In the genomic region with DNA sequence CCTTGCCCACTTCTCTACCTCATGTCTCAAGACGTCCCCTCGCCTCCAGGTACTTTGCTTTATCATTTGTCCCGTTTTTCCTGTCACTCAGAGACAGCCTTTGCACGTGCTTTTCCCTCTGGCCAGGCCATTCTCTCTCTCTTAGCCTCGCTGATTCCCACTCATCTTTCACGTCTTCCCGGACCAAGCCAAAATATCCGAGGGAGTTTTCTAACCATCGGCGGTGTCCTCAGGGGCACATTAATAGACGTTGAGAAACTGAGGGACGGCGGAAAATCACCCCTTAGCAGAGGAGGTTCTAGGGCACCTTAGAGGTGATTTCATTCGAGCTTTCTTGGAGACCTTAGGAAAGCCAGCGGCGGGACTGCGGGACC, we compare ENCODE assay signal across 9 cellular contexts. TPM values are rescaled to one million over a fixed set of nuclear protein-coding genes. Genes with fewer than 3 reads are reported as not detected.
DNase-seq lines count a peak whose midpoint lies in the region; ATAC-seq, FAIRE-seq and TF ChIP-seq lines count a peak whose summit lies in the region.
"Had no signal": no experiment of that assay in that cellular context is flagged by ENCODE, and none has a peak within 500 bp of the region (broad histone marks: within the 10 kb centered on the region; RNA-seq: fewer than 3 reads in every experiment).

No MANE protein-coding gene starts in this region.

- no peak overlapping the region for H3K27ac Mint-ChIP-seq in endothelial cell (ENCODE audit: unreplicated experiment)

- no peak for ATAC-seq in HG03354 (IDR thresholded peaks at IDR 0.05; ENCODE audit: poor library complexity, severe bottlenecking, unreplicated experiment)

- no peaks in the 10 kb centered on the region for H3K9me3 ChIP-seq in HUES6 (ENCODE audit: control insufficient read depth, insufficient read depth, low read depth, low read length)
- peaks cover 0 to 12% of the 10 kb centered on the region in 2 donors for H3K9me3 ChIP-seq in neuronal stem cell (replicated peaks in 1 of 2; ENCODE audit: control insufficient read depth in 2 of 2, insufficient read depth in 1 of 2, low read depth in 1 of 2, low read length in 2 of 2)

- DNase-seq in AG04449 (ENCODE audit: low read depth, low spot score), result no peak
- DNase-seq in endothelial cell (ENCODE audit: low spot score), result no peak
- peak; percentile 14 for DNase-seq in neuronal stem cell (ENCODE audit: low spot score)
- no peak for DNase-seq in GM19239 (ENCODE audit: insufficient read length, low spot score)
- no peak for DNase-seq in T1000 (lab: John Stamatoyannopoulos, UW)
- DNase-seq in AG20443 (ENCODE audit: low spot score), result no peak
- DNase-seq: GF-D8 had no signal

- H3K4me3 ChIP-seq in AG04449 (ENCODE audit: low read depth, low read length), result peak overlapping the region; percentile 55
- H3K4me3 ChIP-seq in HUES6 (ENCODE audit: low read depth, low read length), result peak overlapping the region; percentile 85
- peak overlapping the region; percentile 48 to 81 for H3K4me3 ChIP-seq in neuronal stem cell (ENCODE audit: low read length in 2 of 2)

- no peak overlapping the region for H3K27ac ChIP-seq in HUES6 (ENCODE audit: low read depth, low read length)
- no peak overlapping the region for H3K27ac ChIP-seq in neuronal stem cell (replicated peaks; ENCODE audit: low read length)

- no peak overlapping the region for H2BK120ac ChIP-seq in neuronal stem cell (ENCODE audit: low read depth, low read length)

- H3K9me3 Mint-ChIP-seq in endothelial cell (ENCODE audit: unreplicated experiment), result no peaks in the 10 kb centered on the region

- no peak overlapping the region for H2BK15ac ChIP-seq in neuronal stem cell (ENCODE audit: low read length)

- no peak overlapping the region for H3K14ac ChIP-seq in neuronal stem cell (ENCODE audit: low read length)

- peak overlapping the region; percentile 96 for H3K18ac ChIP-seq in neuronal stem cell (ENCODE audit: low read length)

- H3K4me1 ChIP-seq in HUES6 (ENCODE audit: control insufficient read depth, insufficient read depth, low read length), result peaks cover 7% of the 10 kb centered on the region; the same call in 1 of the 2 replicates
- peaks cover 2 to 3% of the 10 kb centered on the region in 2 donors for H3K4me1 ChIP-seq in neuronal stem cell (ENCODE audit: control insufficient read depth in 2 of 2, insufficient read depth in 1 of 2, low read depth in 1 of 2, low read length in 2 of 2)

- H3K9ac ChIP-seq in HUES6 (ENCODE audit: low read length) (peak overlapping the region; percentile 56), neuronal stem cell (ENCODE audit: low read depth, low read length, poor library complexity) (peak overlapping the region; percentile 92)

- peak overlapping the region; percentile 88 for H3K4me3 Mint-ChIP-seq in endothelial cell (ENCODE audit: unreplicated experiment)

- H3K4me2 ChIP-seq in neuronal stem cell (ENCODE audit: insufficient read depth, low read length, poor library complexity, severe bottlenecking), result peak overlapping the region; percentile 93

- POLR2A ChIA-PET in AG04449 (lab: Yijun Ruan, JAX), result no interaction called here

- H3K4me1 Mint-ChIP-seq in endothelial cell (ENCODE audit: unreplicated experiment), result peaks cover 12% of the 10 kb centered on the region

- no peak overlapping the region for H2AK5ac ChIP-seq in neuronal stem cell (ENCODE audit: low read depth, low read length)

- H4K91ac ChIP-seq in neuronal stem cell (ENCODE audit: low read depth, low read length, poor library complexity), result no peak overlapping the region

- peak overlapping the region; percentile 62 for H3K23ac ChIP-seq in neuronal stem cell (ENCODE audit: low read depth, low read length, poor library complexity)

- H3K27me3 Mint-ChIP-seq in endothelial cell (ENCODE audit: unreplicated experiment), result peaks cover 15% of the 10 kb centered on the region

- no peak overlapping the region for H2BK12ac ChIP-seq in neuronal stem cell (ENCODE audit: low read length)

- H3K27me3 ChIP-seq in HUES6 (ENCODE audit: control insufficient read depth, insufficient read depth, low read length) (peaks cover 71% of the 10 kb centered on the region), neuronal stem cell (ENCODE audit: control insufficient read depth in 3 of 3, insufficient read depth in 3 of 3, low read depth in 1 of 3, low read length in 3 of 3) (peaks cover 2 to 70% (median 19%) of the 10 kb centered on the region in 3 experiments)

- WGBS in neuronal stem cell (ENCODE audit: extremely low coverage in 2 of 2, insufficient read length in 2 of 2, insufficient replicate concordance in 1 of 2), 2 donors, result no CpG with 5 or more reads among the region's 17 CpGs

- no peak overlapping the region for H4K8ac ChIP-seq in neuronal stem cell (ENCODE audit: low read depth, low read length)

- peak overlapping the region; percentile 91 for H2AFZ ChIP-seq in neuronal stem cell (ENCODE audit: low read length)

- H3K79me1 ChIP-seq in neuronal stem cell (ENCODE audit: low read depth, low read length), result no peaks in the 10 kb centered on the region

- peaks cover 4% of the 10 kb centered on the region for H3K36me3 Mint-ChIP-seq in endothelial cell (ENCODE audit: low read depth, unreplicated experiment)

- H2BK5ac ChIP-seq in neuronal stem cell (ENCODE audit: low read length), result no peak overlapping the region

- H3K36me3 ChIP-seq in HUES6 (ENCODE audit: control insufficient read depth, insufficient read depth, low read length) (no peaks in the 10 kb centered on the region), neuronal stem cell (replicated peaks in 1 of 2; ENCODE audit: control insufficient read depth in 2 of 2, insufficient read depth in 2 of 2, low read length in 2 of 2) (no peaks in the 10 kb centered on the region)

- H3K4ac ChIP-seq in neuronal stem cell (ENCODE audit: low read length), result no peak overlapping the region

- TF ChIP-seq CTCF in AG04449 (IDR thresholded peaks at IDR 0.05; ENCODE audit: insufficient read depth, low read length, missing control alignments) (no peak), endothelial cell (IDR thresholded peaks at IDR 0.05; ENCODE audit: unreplicated experiment) (no peak)

- CTCF ChIA-PET in AG04449 (lab: Yijun Ruan, JAX), result interaction anchor here (1.3 kb wide), 1 partner anchor 155 kb away, joined by 4 read pairs; no protein-coding TSS in a partner anchor

- FAIRE-seq in GM19239 (lab: Jason Lieb, UNC), result no peak

RNA-seq across cellular contexts. Expression of a gene that starts 0.6 kb away (rescaled TPM):
- total RNA-seq in endothelial cell (ENCODE audit: unreplicated experiment), result 3.9 TPM
- 1.5 TPM for polyA plus RNA-seq in neuronal stem cell (2013, experiment 1 of 2)
- 1.6 TPM for polyA plus RNA-seq in neuronal stem cell (2013, experiment 2 of 2)

RNA-seq across cellular contexts. Expression of a gene that starts 59.2 kb away (rescaled TPM):
- 11.5 TPM for total RNA-seq in endothelial cell (ENCODE audit: unreplicated experiment)
- 8.4 TPM for polyA plus RNA-seq in neuronal stem cell (2013, experiment 1 of 2)
- 8.7 TPM for polyA plus RNA-seq in neuronal stem cell (2013, experiment 2 of 2)
